Comparison of ENCODE assay signal across 29 cellular contexts in genomic region chr15:90810354-90810753, GRCh38.
"Had no signal": no experiment of that assay in that cellular context is flagged by ENCODE, and none has a peak within 500 bp of the region (broad histone marks: within the 10 kb centered on the region; RNA-seq: fewer than 3 reads in every experiment).

No MANE protein-coding gene starts in this region.

- DNase-seq: activated CD4-positive, alpha-beta memory T cell treated with anti-CD3 and anti-CD28 coated beads for 36 hours; activated CD4-positive, alpha-beta T cell treated with anti-CD3 and anti-CD28 coated beads for 48 hours; activated gamma-delta T cell; activated naive CD4-positive, alpha-beta T cell treated with anti-CD3 and anti-CD28 coated beads, Interleukin-2, amount 10 ng/mL, durations not matched to agents 7 days and 5 days; activated naive CD8-positive, alpha-beta T cell treated with anti-CD3 and anti-CD28 coated beads, Interleukin-2, amount 10 ng/mL, durations not matched to agents 7 days and 5 days; activated T-cell treated with anti-CD3 and anti-CD28 coated beads for 4 hours; activated T-cell treated with anti-CD3 and anti-CD28 coated beads, Interleukin-2, amount 50 U/mL, for 72 hours; dorsolateral prefrontal cortex; effector memory CD4-positive, alpha-beta T cell; erythroblast; gastrocnemius medialis; glutamatergic neuron; left lung; mucosa of descending colon; stimulated activated CD4-positive, alpha-beta T cell treated with anti-CD3 and anti-CD28 coated beads, Interleukin-12 subunit alpha, Interleukin-12 subunit beta, amount 100 ng/mL, for 4 hours; stimulated activated CD4-positive, alpha-beta T cell treated with anti-CD3 and anti-CD28 coated beads, Interleukin-4, amount 100 ng/mL, for 1 hour; stimulated activated naive CD8-positive, alpha-beta T cell treated with anti-CD3 and anti-CD28 coated beads, Interleukin-15, amount 100 ng/mL, for 72 hours; substantia nigra; SW 1271; upper lobe of left lung had no signal

- H3K4me3 ChIP-seq: ascending aorta, coronary artery, dorsolateral prefrontal cortex, gastrocnemius medialis, left lung, lung, mucosa of descending colon, right lobe of liver, skin epidermis, upper lobe of left lung, vagina had no signal

- H3K27me3 Mint-ChIP-seq: activated CD4-positive, alpha-beta memory T cell treated with anti-CD3 and anti-CD28 coated beads for 36 hours; activated naive CD4-positive, alpha-beta T cell treated with anti-CD3 and anti-CD28 coated beads, Interleukin-2, amount 10 ng/mL, durations not matched to agents 7 days and 5 days; activated naive CD8-positive, alpha-beta T cell treated with anti-CD3 and anti-CD28 coated beads, Interleukin-2, amount 10 ng/mL, durations not matched to agents 7 days and 5 days; brain; natural killer cell treated with Interleukin-12 subunit alpha and Interleukin-12 subunit beta and Interleukin-15 and Interleukin-18, amount 100 ng/mL, for 72 hours; stimulated activated naive CD8-positive, alpha-beta T cell treated with anti-CD3 and anti-CD28 coated beads, Interleukin-15, amount 100 ng/mL, for 72 hours had no signal

- H3K4me3 Mint-ChIP-seq: activated CD4-positive, alpha-beta memory T cell treated with anti-CD3 and anti-CD28 coated beads for 36 hours; activated naive CD4-positive, alpha-beta T cell treated with anti-CD3 and anti-CD28 coated beads, Interleukin-2, amount 10 ng/mL, durations not matched to agents 7 days and 5 days; activated naive CD8-positive, alpha-beta T cell treated with anti-CD3 and anti-CD28 coated beads, Interleukin-2, amount 10 ng/mL, durations not matched to agents 7 days and 5 days; activated T-cell treated with anti-CD3 and anti-CD28 coated beads, Interleukin-2, amount 50 U/mL, for 72 hours; brain; natural killer cell treated with Interleukin-12 subunit alpha and Interleukin-12 subunit beta and Interleukin-15 and Interleukin-18, amount 100 ng/mL, for 72 hours; stimulated activated effector memory CD8-positive, alpha-beta T cell treated with anti-CD3 and anti-CD28 coated beads, Interleukin-12 subunit alpha, Interleukin-12 subunit beta, amount 100 ng/mL, for 72 hours; stimulated activated naive CD8-positive, alpha-beta T cell treated with anti-CD3 and anti-CD28 coated beads, Interleukin-15, amount 100 ng/mL, for 72 hours had no signal

- H3K9me3 Mint-ChIP-seq: activated CD4-positive, alpha-beta memory T cell treated with anti-CD3 and anti-CD28 coated beads for 36 hours; activated naive CD4-positive, alpha-beta T cell treated with anti-CD3 and anti-CD28 coated beads, Interleukin-2, amount 10 ng/mL, durations not matched to agents 7 days and 5 days; activated naive CD8-positive, alpha-beta T cell treated with anti-CD3 and anti-CD28 coated beads, Interleukin-2, amount 10 ng/mL, durations not matched to agents 7 days and 5 days; activated T-cell treated with anti-CD3 and anti-CD28 coated beads, Interleukin-2, amount 50 U/mL, for 72 hours; brain; natural killer cell treated with Interleukin-12 subunit alpha and Interleukin-12 subunit beta and Interleukin-15 and Interleukin-18, amount 100 ng/mL, for 72 hours; stimulated activated effector memory CD8-positive, alpha-beta T cell treated with anti-CD3 and anti-CD28 coated beads, Interleukin-12 subunit alpha, Interleukin-12 subunit beta, amount 100 ng/mL, for 72 hours; stimulated activated naive CD8-positive, alpha-beta T cell treated with anti-CD3 and anti-CD28 coated beads, Interleukin-15, amount 100 ng/mL, for 72 hours had no signal

- H3K27ac Mint-ChIP-seq: activated CD4-positive, alpha-beta memory T cell treated with anti-CD3 and anti-CD28 coated beads for 36 hours; activated naive CD8-positive, alpha-beta T cell treated with anti-CD3 and anti-CD28 coated beads, Interleukin-2, amount 10 ng/mL, durations not matched to agents 7 days and 5 days; stimulated activated effector memory CD8-positive, alpha-beta T cell treated with anti-CD3 and anti-CD28 coated beads, Interleukin-12 subunit alpha, Interleukin-12 subunit beta, amount 100 ng/mL, for 72 hours; stimulated activated naive CD8-positive, alpha-beta T cell treated with anti-CD3 and anti-CD28 coated beads, Interleukin-15, amount 100 ng/mL, for 72 hours had no signal

- H3K4me1 ChIP-seq: ascending aorta, gastrocnemius medialis, right lobe of liver, vagina had no signal

- H3K27me3 ChIP-seq: ascending aorta, dorsolateral prefrontal cortex, gastrocnemius medialis, left lung, right lobe of liver, upper lobe of left lung, vagina had no signal

- ATAC-seq: activated T-cell treated with anti-CD3 and anti-CD28 coated beads, Interleukin-2, amount 50 U/mL, for 72 hours; gastrocnemius medialis; left lung; mucosa of descending colon; natural killer cell treated with Interleukin-12 subunit alpha and Interleukin-12 subunit beta and Interleukin-15 and Interleukin-18, amount 100 ng/mL, for 72 hours; right lobe of liver; stimulated activated effector memory CD8-positive, alpha-beta T cell treated with anti-CD3 and anti-CD28 coated beads, Interleukin-12 subunit alpha, Interleukin-12 subunit beta, amount 100 ng/mL, for 72 hours; stimulated activated naive CD8-positive, alpha-beta T cell treated with anti-CD3 and anti-CD28 coated beads, Interleukin-15, amount 100 ng/mL, for 72 hours had no signal

- H3K36me3 Mint-ChIP-seq: brain had no signal

- H3K27ac ChIP-seq: ascending aorta, coronary artery, dorsolateral prefrontal cortex, gastrocnemius medialis, left lung, right lobe of liver, skin epidermis, upper lobe of left lung, vagina had no signal
